Comparison of ENCODE assay signal across 10 cellular contexts in genomic region chr14:68621400-68622365, GRCh38.
DNase-seq lines count a peak whose midpoint lies in the region; ATAC-seq, FAIRE-seq and TF ChIP-seq lines count a peak whose summit lies in the region.
"Had no signal": no experiment of that assay in that cellular context is flagged by ENCODE, and none has a peak within 500 bp of the region (broad histone marks: within the 10 kb centered on the region; RNA-seq: fewer than 3 reads in every experiment).

No MANE protein-coding gene starts in this region.

- peaks cover 2% of the 10 kb centered on the region; the same call in 1 of the 2 replicates for H3K27me3 Mint-ChIP-seq in HFFc6 (ENCODE audit: insufficient read depth)

- no peak overlapping the region for H3K9ac ChIP-seq in stomach smooth muscle (ENCODE audit: low read length in 2 of 2)
- no peak overlapping the region for H3K9ac ChIP-seq in kidney (ENCODE audit: low read length in 2 of 2)

- FAIRE-seq in kidney (lab: Jason Lieb, UNC) = no peak
- FAIRE-seq: RCC 7860 had no signal

- H3K4me3 ChIP-seq in choroid plexus epithelial cell (ENCODE audit: low read depth, low read length) = no peak overlapping the region
- H3K4me3 ChIP-seq in left lung = no peak overlapping the region
- peak overlapping the region in 1 of 2 donors; percentile 8 for H3K4me3 ChIP-seq in stomach smooth muscle (ENCODE audit: low read length in 2 of 2)
- H3K4me3 ChIP-seq in kidney (ENCODE audit: low read length in 2 of 2) = no peak overlapping the region

- DNase-seq in HFFc6 (peak; percentile 72), choroid plexus epithelial cell (ENCODE audit: low read depth) (peak; percentile 61), left lung (no peak), NCI-H2107 treated with DMSO at 0.1 percent for 48 hours (lab: John Stamatoyannopoulos, UW; ENCODE audit: unreplicated experiment) (no peak), cerebellar cortex (ENCODE audit: low spot score) (no peak), kidney (no peak)
- DNase-seq: activated CD4-positive, alpha-beta T cell treated with anti-CD3 and anti-CD28 coated beads for 48 hours had no signal

- H3K4me1 Mint-ChIP-seq in HFFc6 (ENCODE audit: low read depth) = peaks cover 34% of the 10 kb centered on the region

- peak overlapping the region; percentile 84 for H3K27ac Mint-ChIP-seq in HFFc6

- peaks cover 0 to 22% of the 10 kb centered on the region in 2 donors for H3K9me3 ChIP-seq in left lung
- H3K9me3 ChIP-seq in stomach smooth muscle (ENCODE audit: control insufficient read depth in 2 of 2, low read length in 2 of 2) = peaks cover 3 to 14% of the 10 kb centered on the region in 2 donors
- H3K9me3 ChIP-seq in kidney (ENCODE audit: control insufficient read depth in 1 of 2, low read length in 2 of 2) = peaks cover 5 to 17% of the 10 kb centered on the region in 2 donors

- TF ChIP-seq CTCF in HFFc6 (IDR thresholded peaks at IDR 0.05) (no peak), choroid plexus epithelial cell (conservative IDR thresholded peaks at IDR 0.05; ENCODE audit: low read depth, low read length) (no peak), left lung (IDR thresholded peaks at IDR 0.05) (no peak), kidney (IDR thresholded peaks at IDR 0.05; ENCODE audit: borderline replicate concordance, extremely low read depth, insufficient read depth) (no peak)

- peak overlapping the region in 1 of 2 donors; percentile 41 for H3K27ac ChIP-seq in left lung
- peak overlapping the region; percentile 42 for H3K27ac ChIP-seq in stomach smooth muscle (ENCODE audit: low read length)
- no peak overlapping the region for H3K27ac ChIP-seq in kidney (ENCODE audit: low read depth in 2 of 2, low read length in 2 of 2)

- intact Hi-C loops in left lung (cut with DNase I) (no loop called here), kidney (cut with DNase I) (no loop called here)

- no peaks in the 10 kb centered on the region for H3K27me3 ChIP-seq in left lung
- no peaks in the 10 kb centered on the region for H3K27me3 ChIP-seq in stomach smooth muscle (ENCODE audit: control insufficient read depth in 1 of 2, insufficient read depth in 2 of 2, low read length in 2 of 2)

- peaks cover 22% of the 10 kb centered on the region for H3K9me3 Mint-ChIP-seq in HFFc6

- no peak overlapping the region for H3K4me3 Mint-ChIP-seq in HFFc6

- H3K4me1 ChIP-seq in left lung (peaks cover 0 to 9% of the 10 kb centered on the region in 2 donors), stomach smooth muscle (ENCODE audit: control insufficient read depth, insufficient read depth, low read length) (peaks cover 31% of the 10 kb centered on the region), kidney (ENCODE audit: control insufficient read depth in 1 of 2, insufficient read depth in 1 of 2, low read depth in 1 of 2, low read length in 2 of 2) (no peaks in the 10 kb centered on the region)

- H3K36me3 Mint-ChIP-seq in HFFc6 (ENCODE audit: low read depth) = peaks cover 28% of the 10 kb centered on the region

- H3K36me3 ChIP-seq in left lung = no peaks in the 10 kb centered on the region
- no peaks in the 10 kb centered on the region for H3K36me3 ChIP-seq in stomach smooth muscle (ENCODE audit: control insufficient read depth in 2 of 2, insufficient read depth in 2 of 2, low read length in 2 of 2)
- H3K36me3 ChIP-seq in kidney (ENCODE audit: control insufficient read depth in 1 of 2, insufficient read depth in 2 of 2, low read length in 2 of 2) = no peaks in the 10 kb centered on the region

- ATAC-seq in left lung = peak; percentile 83
- ATAC-seq in HG03025 (IDR thresholded peaks at IDR 0.05; ENCODE audit: low FRiP score, unreplicated experiment) = no peak

Comparison
In these comparisons a context has a peak if more than half of its experiments do, and no peak if none do; other contexts are left out.
1. DNase-seq: peak in HFFc6 (single experiment) and choroid plexus epithelial cell (single experiment); none in left lung (0 of 2), NCI-H2107 treated with DMSO at 0.1 percent for 48 hours (single experiment), cerebellar cortex (single experiment) and kidney (single experiment).